In the genomic region with DNA sequence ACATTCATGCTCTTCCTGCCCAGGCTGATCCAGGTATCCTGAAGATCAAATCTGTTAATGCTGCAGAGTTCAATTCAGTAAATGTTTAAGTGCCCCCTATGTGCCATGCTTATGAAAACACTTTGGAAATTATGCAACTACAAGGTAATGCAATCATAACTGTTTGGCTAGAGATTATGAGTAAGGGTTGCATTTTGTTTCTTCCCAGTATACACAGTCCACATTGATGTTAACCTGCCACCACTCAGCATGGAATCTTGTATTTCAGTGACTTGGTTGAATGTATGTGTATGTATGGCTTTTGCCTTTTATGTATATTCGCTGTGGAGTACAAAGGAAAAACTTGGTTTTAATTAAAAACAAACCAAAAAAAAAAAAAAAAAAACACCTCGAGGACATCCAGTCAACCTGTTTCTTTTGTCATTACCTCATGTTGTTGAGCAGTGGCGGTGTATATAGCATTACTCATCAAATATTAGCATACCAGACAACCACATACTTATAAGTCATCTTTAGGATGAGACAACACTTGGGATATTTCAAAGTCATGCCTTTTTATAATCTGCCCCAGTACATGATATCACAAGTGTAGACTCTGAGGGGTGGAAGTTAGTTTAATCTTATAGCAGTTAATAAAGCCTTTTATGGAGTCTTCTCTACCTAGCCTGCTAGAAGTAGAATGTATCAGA, we compare ENCODE assay signal across 8 cellular contexts.
DNase-seq lines count a peak whose midpoint lies in the region; ATAC-seq, FAIRE-seq and TF ChIP-seq lines count a peak whose summit lies in the region.

No MANE protein-coding gene starts in this region.

- WGBS in A549 (ENCODE audit: missing lambda C conversion rate): 19% methylated on average over 3 of the region's 3 CpGs
- 72% methylated on average over 3 of the region's 3 CpGs for WGBS in hepatocyte (ENCODE audit: low lambda C conversion rate, missing lambda C conversion rate)

- H4K20me1 ChIP-seq in hepatocyte (ENCODE audit: insufficient read depth, poor library complexity, severe bottlenecking): no peaks in the 10 kb centered on the region

- no peaks in the 10 kb centered on the region for H3K9me2 ChIP-seq in hepatocyte (replicated peaks; ENCODE audit: insufficient read depth)

- H2AFZ ChIP-seq in hepatocyte: no peak overlapping the region

- CTCF ChIA-PET in A549 (lab: Yijun Ruan, JAX): interaction anchor here (0.7 to 1.7 kb wide), 3 partner anchors 9 to 11 kb away, joined by 3 to 12 read pairs (median 4); no protein-coding TSS in a partner anchor

- H3K4me1 ChIP-seq in A549 (peaks cover 41% of the 10 kb centered on the region), hepatocyte (ENCODE audit: insufficient read depth) (peaks cover 26% of the 10 kb centered on the region)

- H3K4me3 ChIP-seq in A549: no peak overlapping the region
- H3K4me3 ChIP-seq in hepatocyte: no peak overlapping the region

- H3K27ac ChIP-seq in A549: peak overlapping the region; percentile 77 to 85
- peak overlapping the region; percentile 89 for H3K27ac ChIP-seq in hepatocyte

- H3K79me2 ChIP-seq in hepatocyte: no peaks in the 10 kb centered on the region

- H3K4me2 ChIP-seq in A549 (peak overlapping the region; percentile 61), hepatocyte (peak overlapping the region; percentile 50)

- POLR2A ChIA-PET in A549 (lab: Yijun Ruan, JAX): no interaction called here

- peaks cover 5% of the 10 kb centered on the region for H3K36me3 ChIP-seq in hepatocyte (replicated peaks; ENCODE audit: insufficient read depth, low read depth)

- DNase-seq in A549 (ENCODE audit: low read depth in 1 of 2, low spot score in 1 of 2): peak; percentile 45 to 65
- DNase-seq in GM03348 (ENCODE audit: low spot score): peak; percentile 55
- peak; percentile 36 for DNase-seq in SK-MEL-5 (ENCODE audit: low read depth, low spot score)
- DNase-seq in hepatocyte (ENCODE audit: low spot score): no peak
- no peak for DNase-seq in stimulated activated CD4-positive, alpha-beta T cell treated with anti-CD3 and anti-CD28 coated beads, Interleukin-15, amount 100 ng/mL, for 24 hours
- no peak for DNase-seq in CD1c-positive myeloid dendritic cell (ENCODE audit: extremely low spot score)
- DNase-seq in KG1 (lab: John Stamatoyannopoulos, UW): no peak

- in situ Hi-C loops in SK-MEL-5 (cut with HindIII; ENCODE audit: low pct_unique_long_range_greater_than_20kb, low sequenced_read_pairs): no loop called here

- no peak for TF ChIP-seq POLR2A in A549 (IDR thresholded peaks at IDR 0.05; ENCODE audit: low read length)

- H3K27me3 ChIP-seq in hepatocyte: no peaks in the 10 kb centered on the region

- TF ChIP-seq CTCF in A549 (IDR thresholded peaks at IDR 0.05) (peak; percentile 37), hepatocyte (IDR thresholded peaks at IDR 0.05; ENCODE audit: poor library complexity) (peak; percentile 17)

- ATAC-seq in A549 (peak; percentile 87 to 93), HG03159 (IDR thresholded peaks at IDR 0.05; ENCODE audit: unreplicated experiment) (no peak)

- TF ChIP-seq RAD21 in A549 (conservative IDR thresholded peaks at IDR 0.05 in 1 of 2, IDR thresholded peaks at IDR 0.05 in 1 of 2): peak; percentile 56 to 57

- TF ChIP-seq EP300 in A549 (IDR thresholded peaks at IDR 0.05): no peak; a peak in 1 of 5 replicates

- no peaks in the 10 kb centered on the region for H3K9me3 ChIP-seq in A549
- H3K9me3 ChIP-seq in hepatocyte (ENCODE audit: low read depth): no peaks in the 10 kb centered on the region

- no peak for FAIRE-seq in A549 (lab: Jason Lieb, UNC)

TF ChIP-seq in A549, 52 proteins besides CTCF, POLR2A, EP300 and RAD21:
- peak; percentile 39; the same call in 1 of the 3 replicates for TF ChIP-seq SMC3 (IDR thresholded peaks at IDR 0.05)
- TF ChIP-seq BHLHE40 (IDR thresholded peaks at IDR 0.05; ENCODE audit: low read depth, low read length): no peak
- no peak for TF ChIP-seq EHF (CRISPR knock-in tag; IDR thresholded peaks at IDR 0.05)
- peak; percentile 56 for TF ChIP-seq JUNB (IDR thresholded peaks at IDR 0.05)
- TF ChIP-seq MAX (IDR thresholded peaks at IDR 0.05): 0 out of 2 replicates have a peak, but pooled peaks have one; percentile 34
- TF ChIP-seq NFE2L2 (conservative IDR thresholded peaks at IDR 0.05; ENCODE audit: low read length): 0 out of 2 replicates have a peak, but pooled peaks have one; percentile 1
- peak; percentile 67 for TF ChIP-seq MAFK (IDR thresholded peaks at IDR 0.05; ENCODE audit: partially characterized antibody)
- TF ChIP-seq, protein P1, sequence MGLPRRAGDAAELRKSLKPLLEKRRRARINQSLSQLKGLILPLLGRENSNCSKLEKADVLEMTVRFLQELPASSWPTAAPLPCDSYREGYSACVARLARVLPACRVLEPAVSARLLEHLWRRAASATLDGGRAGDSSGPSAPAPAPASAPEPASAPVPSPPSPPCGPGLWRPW (IDR thresholded peaks at IDR 0.05): peak; percentile 58; the same call in 1 of the 2 replicates
- TF ChIP-seq FOSL2 (IDR thresholded peaks at IDR 0.05): peak; percentile 42; the same call in 1 of the 2 replicates
- peak; percentile 50; the same call in 1 of the 2 replicates for TF ChIP-seq FOSL2 (CRISPR knock-in tag; IDR thresholded peaks at IDR 0.05)
- peak; percentile 88 to 92; a peak in 3 of 4 replicates for TF ChIP-seq CEBPB (IDR thresholded peaks at IDR 0.05)
- peak; percentile 25; the same call in 1 of the 2 replicates for TF ChIP-seq GATA3 (IDR thresholded peaks at IDR 0.05; ENCODE audit: borderline replicate concordance)
- TF ChIP-seq JUN (IDR thresholded peaks at IDR 0.05): no peak

Comparison
In these comparisons a context has a peak if more than half of its experiments do, and no peak if none do; other contexts are left out.
1. DNase-seq: peak in A549 (2 of 2), GM03348 (single experiment) and SK-MEL-5 (single experiment); none in hepatocyte (single experiment), stimulated activated CD4-positive, alpha-beta T cell treated with anti-CD3 and anti-CD28 coated beads, Interleukin-15, amount 100 ng/mL, for 24 hours (single experiment), CD1c-positive myeloid dendritic cell (single experiment) and KG1 (single experiment).